In genomic region chr5:171322527-171322926, GRCh38 we compare ENCODE assay signal across 1 cellular context.
A peak's percentile ranks its signal among the peaks of the same experiment; 100 is the strongest.
TF ChIP-seq lines count a peak whose summit lies in the region.

No MANE protein-coding gene starts in this region.

TF ChIP-seq in SK-N-SH treated with all-trans-retinoic acid at 6 μM for 48 hours, 23 proteins besides CTCF, POLR2A, EP300 and RAD21 (continued from another document):
- TF ChIP-seq ISL1 (CRISPR knock-in tag; IDR thresholded peaks at IDR 0.05) (peak; percentile 85), ARNTL (CRISPR knock-in tag; IDR thresholded peaks at IDR 0.05; ENCODE audit: borderline replicate concordance, low read depth) (0 out of 2 replicates have a peak, but pooled peaks have one; percentile 34), TOX (CRISPR knock-in tag; IDR thresholded peaks at IDR 0.05; ENCODE audit: borderline replicate concordance) (no peak), POU6F1 (CRISPR knock-in tag; IDR thresholded peaks at IDR 0.05; ENCODE audit: borderline replicate concordance, low read depth) (no peak; the same call in 1 of the 2 replicates), TSHZ2 (CRISPR knock-in tag; IDR thresholded peaks at IDR 0.05) (peak; percentile 97), GLIS3 (CRISPR knock-in tag; IDR thresholded peaks at IDR 0.05) (peak; percentile 88; the same call in 1 of the 2 replicates), ZNF8 (CRISPR knock-in tag; IDR thresholded peaks at IDR 0.05) (0 out of 2 replicates have a peak, but pooled peaks have one; percentile 42), ZFP30 (CRISPR knock-in tag; IDR thresholded peaks at IDR 0.05) (no peak)
